17 cellular contexts compared by ENCODE assay signal in genomic region chr2:68396093-68396492, GRCh38.
"Had no signal": no experiment of that assay in that cellular context is flagged by ENCODE, and none has a peak within 500 bp of the region (broad histone marks: within the 10 kb centered on the region; RNA-seq: fewer than 3 reads in every experiment).

No MANE protein-coding gene starts in this region.

- H3K4me3 Mint-ChIP-seq: activated CD4-positive, alpha-beta T cell treated with anti-CD3 and anti-CD28 coated beads, Interleukin-2, amount 10 ng/mL, durations not matched to agents 24 days and 14 days; activated CD8-positive, alpha-beta T cell treated with anti-CD3 and anti-CD28 coated beads, Interleukin-2, amount 10 ng/mL, durations not matched to agents 7 days and 5 days; activated naive CD8-positive, alpha-beta T cell treated with anti-CD3 and anti-CD28 coated beads, Interleukin-2, amount 50 U/mL, for 24 hours; activated T-cell treated with anti-CD3 and anti-CD28 coated beads, Interleukin-2, amount 50 U/mL, for 24 hours; brain; nephron progenitor cell had no signal

- H3K9ac ChIP-seq: SK-N-SH had no signal

- H3K27me3 ChIP-seq: colonic mucosa, gastrocnemius medialis, heart right ventricle, tibial artery had no signal

- DNase-seq: activated CD4-positive, alpha-beta T cell treated with anti-CD3 and anti-CD28 coated beads, Interleukin-2, amount 10 ng/mL, durations not matched to agents 24 days and 14 days; activated CD8-positive, alpha-beta T cell treated with anti-CD3 and anti-CD28 coated beads, Interleukin-2, amount 10 ng/mL, durations not matched to agents 7 days and 5 days; activated naive CD4-positive, alpha-beta T cell treated with Interleukin-2 at 50 U/mL for 16 hours; activated naive CD8-positive, alpha-beta T cell treated with anti-CD3 and anti-CD28 coated beads, Interleukin-2, amount 50 U/mL, for 24 hours; activated T-cell treated with anti-CD3 and anti-CD28 coated beads, Interleukin-2, amount 50 U/mL, for 24 hours; central memory CD4-positive, alpha-beta T cell; colonic mucosa; gastrocnemius medialis; heart right ventricle; nephron progenitor cell; SK-N-SH; small intestine; stimulated activated CD4-positive, alpha-beta T cell treated with anti-CD3 and anti-CD28 coated beads, Interleukin-15, amount 100 ng/mL, for 24 hours; stimulated activated CD4-positive, alpha-beta T cell treated with anti-CD3 and anti-CD28 coated beads, Interleukin-2, amount 100 ng/mL, for 48 hours; tibial artery had no signal

- H3K4me1 ChIP-seq: colonic mucosa, gastrocnemius medialis had no signal

- H3K4me3 ChIP-seq: colonic mucosa, gastrocnemius medialis, heart right ventricle, tibial artery had no signal

- H3K9me3 ChIP-seq: colonic mucosa, gastrocnemius medialis, SK-N-SH, tibial artery had no signal

- H3K36me3 Mint-ChIP-seq: brain had no signal

- H3K4me2 ChIP-seq: SK-N-SH had no signal

- H3K27me3 Mint-ChIP-seq: activated naive CD8-positive, alpha-beta T cell treated with anti-CD3 and anti-CD28 coated beads, Interleukin-2, amount 50 U/mL, for 24 hours; activated T-cell treated with anti-CD3 and anti-CD28 coated beads, Interleukin-2, amount 50 U/mL, for 24 hours had no signal

- H3K27ac Mint-ChIP-seq: activated CD4-positive, alpha-beta T cell treated with anti-CD3 and anti-CD28 coated beads, Interleukin-2, amount 10 ng/mL, durations not matched to agents 24 days and 14 days; activated CD8-positive, alpha-beta T cell treated with anti-CD3 and anti-CD28 coated beads, Interleukin-2, amount 10 ng/mL, durations not matched to agents 7 days and 5 days; activated naive CD8-positive, alpha-beta T cell treated with anti-CD3 and anti-CD28 coated beads, Interleukin-2, amount 50 U/mL, for 24 hours; activated T-cell treated with anti-CD3 and anti-CD28 coated beads, Interleukin-2, amount 50 U/mL, for 24 hours; activated T-helper 2 cell treated with anti-CD3 and anti-CD28 coated beads, Interferon-gamma antibody, Interleukin-2, Interleukin-4, amounts not matched to agents 10 μg/mL and 5 μg/mL and 100 μg/mL, durations not matched to agents 14 hours and 24 hours and 36 hours; brain; nephron progenitor cell had no signal

- ATAC-seq: activated CD8-positive, alpha-beta T cell treated with anti-CD3 and anti-CD28 coated beads, Interleukin-2, amount 10 ng/mL, durations not matched to agents 7 days and 5 days; activated naive CD8-positive, alpha-beta T cell treated with anti-CD3 and anti-CD28 coated beads, Interleukin-2, amount 50 U/mL, for 24 hours; gastrocnemius medialis had no signal

- H3K27ac ChIP-seq: colonic mucosa, gastrocnemius medialis, heart right ventricle, tibial artery had no signal

- H3K36me3 ChIP-seq: colonic mucosa, gastrocnemius medialis, tibial artery had no signal

- H3K9me2 ChIP-seq: SK-N-SH had no signal
